1 cellular context compared by ENCODE assay signal in the genomic region with DNA sequence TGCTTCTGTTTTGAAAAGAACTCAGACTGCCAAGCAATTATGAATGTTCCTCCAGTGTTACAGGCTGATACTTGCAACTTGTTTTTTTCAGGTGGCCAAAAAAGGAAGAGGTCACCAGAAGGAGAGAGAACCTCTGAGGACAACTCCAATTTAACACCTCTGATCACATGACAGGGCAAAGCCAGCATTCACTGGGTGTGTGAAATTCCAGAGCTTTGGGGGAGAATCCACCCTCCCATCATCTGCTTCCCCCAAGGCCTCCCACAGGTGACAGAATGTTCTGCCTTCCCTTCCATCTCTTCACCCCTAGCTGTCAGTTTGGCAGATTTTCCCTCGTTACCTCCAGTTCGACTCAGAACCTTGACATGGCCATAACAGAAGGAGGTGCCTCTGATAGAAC.
TF ChIP-seq lines count a peak whose summit lies in the region.

No MANE protein-coding gene starts in this region.

TF ChIP-seq in HepG2, 621 proteins besides CTCF, POLR2A, EP300 and RAD21:
- TF ChIP-seq, protein P1, sequence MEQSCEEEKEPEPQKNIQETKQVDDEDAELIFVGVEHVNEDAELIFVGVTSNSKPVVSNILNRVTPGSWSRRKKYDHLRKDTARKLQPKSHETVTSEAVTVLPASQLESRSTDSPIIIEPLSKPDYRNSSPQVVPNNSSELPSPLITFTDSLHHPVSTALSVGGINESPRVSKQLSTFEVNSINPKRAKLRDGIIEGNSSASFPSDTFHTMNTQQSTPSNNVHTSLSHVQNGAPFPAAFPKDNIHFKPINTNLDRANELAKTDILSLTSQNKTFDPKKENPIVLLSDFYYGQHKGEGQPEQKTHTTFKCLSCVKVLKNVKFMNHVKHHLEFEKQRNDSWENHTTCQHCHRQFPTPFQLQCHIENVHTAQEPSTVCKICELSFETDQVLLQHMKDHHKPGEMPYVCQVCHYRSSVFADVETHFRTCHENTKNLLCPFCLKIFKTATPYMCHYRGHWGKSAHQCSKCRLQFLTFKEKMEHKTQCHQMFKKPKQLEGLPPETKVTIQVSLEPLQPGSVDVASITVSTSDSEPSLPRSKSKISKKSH (CRISPR knock-in tag; IDR thresholded peaks at IDR 0.05; ENCODE audit: borderline replicate concordance) = no peak
- TF ChIP-seq DNMT3B (CRISPR knock-in tag; conservative IDR thresholded peaks at IDR 0.05) (no peak), MAFG (CRISPR knock-in tag; IDR thresholded peaks at IDR 0.05) (no peak), ZFP41 (CRISPR knock-in tag; IDR thresholded peaks at IDR 0.05; ENCODE audit: borderline replicate concordance) (no peak), SOX5 (CRISPR knock-in tag; IDR thresholded peaks at IDR 0.05; ENCODE audit: borderline replicate concordance) (no peak), NFIB (CRISPR knock-in tag; IDR thresholded peaks at IDR 0.05; ENCODE audit: borderline replicate concordance) (no peak), ZNF350 (CRISPR knock-in tag; IDR thresholded peaks at IDR 0.05; ENCODE audit: borderline replicate concordance, low read depth) (no peak)
